Comparison of ENCODE assay signal across 12 cellular contexts in the genomic region with DNA sequence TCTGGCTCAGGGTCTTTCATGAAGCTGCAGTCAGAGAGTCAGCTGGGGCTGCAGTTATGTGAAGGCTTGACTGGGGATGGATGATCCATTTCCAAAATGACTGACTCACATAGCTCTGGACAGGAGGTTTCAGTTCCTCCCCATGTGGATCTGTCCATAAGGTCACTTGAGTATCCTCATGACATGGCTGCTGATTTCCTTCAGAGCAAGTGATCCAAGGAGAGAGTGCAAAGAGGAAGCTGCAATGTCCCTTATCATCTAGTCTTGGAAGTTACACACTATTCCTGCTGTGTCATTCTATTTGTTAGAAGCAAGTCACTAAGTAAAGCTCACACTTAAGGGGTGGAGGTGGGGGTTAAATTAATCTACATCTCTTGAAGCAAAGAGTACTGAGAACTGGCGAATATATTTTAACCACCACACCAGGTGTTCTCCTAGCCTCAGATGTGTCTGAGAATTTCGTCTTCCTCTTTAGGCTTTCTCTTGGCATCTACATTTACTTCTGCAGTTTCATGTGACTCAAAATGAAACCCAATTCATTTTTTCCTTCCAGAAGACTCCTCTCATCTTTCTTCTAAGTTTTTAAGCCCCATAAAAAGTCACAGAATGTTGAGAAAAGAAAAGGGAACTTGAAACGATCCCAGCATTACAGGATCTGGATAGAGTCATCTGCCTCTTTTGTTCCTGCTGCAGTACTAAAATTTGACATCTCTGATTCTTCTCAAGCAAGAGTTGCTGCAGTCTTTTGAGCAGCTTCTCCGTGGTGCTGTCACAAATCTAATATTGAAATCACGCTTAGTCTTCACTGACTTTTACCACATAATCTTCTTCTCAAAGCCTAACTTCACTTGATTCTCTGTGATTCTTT. TPM values are rescaled to one million over a fixed set of nuclear protein-coding genes. Genes with fewer than 3 reads are reported as not detected.
DNase-seq lines count a peak whose midpoint lies in the region; ATAC-seq and TF ChIP-seq lines count a peak whose summit lies in the region.
"Had no signal": no experiment of that assay in that cellular context is flagged by ENCODE, and none has a peak within 500 bp of the region (broad histone marks: within the 10 kb centered on the region; RNA-seq: fewer than 3 reads in every experiment).

No MANE protein-coding gene starts in this region.

- no peaks in the 10 kb centered on the region for H3K9me3 ChIP-seq in upper lobe of right lung
- H3K9me3 ChIP-seq: thoracic aorta had no signal

- no peak overlapping the region for H3K27ac ChIP-seq in upper lobe of right lung
- H3K27ac ChIP-seq: parathyroid adenoma, thoracic aorta had no signal

- no peaks in the 10 kb centered on the region for H3K36me3 ChIP-seq in upper lobe of right lung
- H3K36me3 ChIP-seq: thoracic aorta had no signal

- H3K4me1 Mint-ChIP-seq in activated T-cell treated with anti-CD3 and anti-CD28 coated beads, Interleukin-2, amount 50 U/mL, for 72 hours (ENCODE audit: low read depth) = peaks cover 21% of the 10 kb centered on the region

- TF ChIP-seq CTCF in upper lobe of right lung (IDR thresholded peaks at IDR 0.05) = no peak

- H3K27me3 Mint-ChIP-seq in activated T-cell treated with anti-CD3 and anti-CD28 coated beads, Interleukin-2, amount 50 U/mL, for 72 hours (ENCODE audit: low read depth) = peaks cover 53% of the 10 kb centered on the region

- peaks cover 0 to 2% of the 10 kb centered on the region in 2 donors for H3K9me3 Mint-ChIP-seq in activated T-cell treated with anti-CD3 and anti-CD28 coated beads, Interleukin-2, amount 50 U/mL, for 72 hours

- DNase-seq in activated T-cell treated with anti-CD3 and anti-CD28 coated beads, Interleukin-2, amount 50 U/mL, for 72 hours = no peak
- no peak for DNase-seq in activated T-cell treated with anti-CD3 and anti-CD28 coated beads, Interleukin-2, amount 50 U/mL, for 1 hour
- DNase-seq in NOMO-1 treated with DMSO at 0.1 percent for 48 hours (lab: John Stamatoyannopoulos, UW; ENCODE audit: unreplicated experiment) (peak; percentile 54), upper lobe of right lung (no peak), medulla oblongata (ENCODE audit: extremely low spot score) (no peak), iPS-NIHi7 (ENCODE audit: extremely low spot score) (no peak)
- no peak for DNase-seq in stimulated activated CD4-positive, alpha-beta T cell treated with anti-CD3 and anti-CD28 coated beads, Interleukin-4, amount 100 ng/mL, for 24 hours

- ATAC-seq in activated T-cell treated with anti-CD3 and anti-CD28 coated beads, Interleukin-2, amount 50 U/mL, for 72 hours (replicated peaks in 1 of 2) = peak; percentile 66 to 77
- ATAC-seq in HG02938 (IDR thresholded peaks at IDR 0.05; ENCODE audit: unreplicated experiment) = peak; percentile 83
- ATAC-seq in upper lobe of right lung = peak; percentile 31
- ATAC-seq: Right ventricle myocardium inferior had no signal

- intact Hi-C loops in upper lobe of right lung (cut with DNase I) = no loop called here

- peak overlapping the region; percentile 86 for H3K27ac Mint-ChIP-seq in activated T-cell treated with anti-CD3 and anti-CD28 coated beads, Interleukin-2, amount 50 U/mL, for 72 hours

- H3K4me3 Mint-ChIP-seq in activated T-cell treated with anti-CD3 and anti-CD28 coated beads, Interleukin-2, amount 50 U/mL, for 72 hours = peak overlapping the region in 1 of 2 donors; percentile 22

- H3K36me3 Mint-ChIP-seq in activated T-cell treated with anti-CD3 and anti-CD28 coated beads, Interleukin-2, amount 50 U/mL, for 72 hours (ENCODE audit: insufficient read depth in 2 of 2) = peaks cover 0 to 5% of the 10 kb centered on the region in 2 donors

- no peak overlapping the region for H3K4me3 ChIP-seq in upper lobe of right lung
- H3K4me3 ChIP-seq: thoracic aorta had no signal

- H3K4me1 ChIP-seq in upper lobe of right lung = no peaks in the 10 kb centered on the region
- H3K4me1 ChIP-seq: parathyroid adenoma had no signal

- no peaks in the 10 kb centered on the region for H3K27me3 ChIP-seq in upper lobe of right lung

RNA-seq across cellular contexts. Expression of gene GRPR, which starts 3.8 kb away (rescaled TPM):
- under 1 TPM in 1 of 2 donors, not detected in 1; 0.23 TPM for total RNA-seq in activated T-cell treated with anti-CD3 and anti-CD28 coated beads, Interleukin-2, amount 50 U/mL, for 72 hours
- total RNA-seq in upper lobe of right lung = not detected
- total RNA-seq: thoracic aorta had no signal

RNA-seq across cellular contexts. Expression of gene MAGEB17, which starts 47.7 kb away (rescaled TPM):
- not detected for total RNA-seq in activated T-cell treated with anti-CD3 and anti-CD28 coated beads, Interleukin-2, amount 50 U/mL, for 72 hours
- not detected for total RNA-seq in upper lobe of right lung
- total RNA-seq: frontal cortex, Right ventricle myocardium inferior, thoracic aorta had no signal

Comparison
In these comparisons a context has a peak if more than half of its experiments do, and no peak if none do; other contexts are left out.
1. ATAC-seq: peak in every context shown above with its lines; median percentile 83 in HG02938; 72 in activated T-cell treated with anti-CD3 and anti-CD28 coated beads, Interleukin-2, amount 50 U/mL, for 72 hours; 31 in upper lobe of right lung.